ENCODE assay signal across 8 cellular contexts in the genomic region with DNA sequence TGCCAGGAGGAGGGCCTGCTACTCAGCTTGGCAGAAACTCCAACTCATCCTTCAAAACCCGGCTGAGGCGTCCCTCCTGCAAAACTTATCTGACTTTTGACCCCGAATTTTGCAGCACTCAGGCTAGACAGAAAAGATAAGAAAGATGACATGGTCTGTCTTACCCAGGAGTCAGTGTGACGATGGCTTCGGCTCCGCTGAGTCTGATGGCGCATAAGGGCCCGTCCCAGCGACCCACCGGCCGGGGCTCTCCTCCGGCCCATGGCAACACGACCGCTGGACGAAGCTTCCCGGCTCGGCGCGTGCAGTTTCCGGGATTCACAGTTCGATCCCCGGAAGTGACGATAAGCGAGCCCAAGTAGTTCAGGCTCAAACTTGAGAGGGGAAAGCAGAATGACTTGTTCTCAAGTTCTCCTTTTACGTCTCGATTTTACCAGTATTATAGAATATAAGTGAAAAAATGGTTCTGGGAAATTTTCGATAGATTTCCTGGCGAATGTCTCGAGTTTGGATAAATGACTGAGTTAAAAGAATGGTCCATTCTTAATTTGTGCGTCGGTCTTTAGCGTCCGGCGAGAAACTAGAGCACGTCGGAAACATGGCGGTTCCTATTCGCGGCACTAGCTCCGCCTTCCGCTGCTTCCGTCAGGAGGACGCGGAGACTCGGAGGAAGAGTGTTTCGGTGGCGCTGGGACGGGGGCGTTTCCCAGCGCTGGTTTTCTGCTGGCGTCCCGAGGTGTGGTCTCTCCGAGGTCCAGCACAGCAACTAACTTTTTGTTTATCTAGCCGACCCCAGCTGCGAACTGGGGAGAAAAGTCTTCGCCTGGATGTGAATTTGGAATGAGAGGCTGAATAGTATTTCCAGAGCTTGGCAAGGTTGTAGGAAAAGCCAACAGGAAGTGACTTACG. TPM values are rescaled to one million over a fixed set of nuclear protein-coding genes. Genes with fewer than 3 reads are reported as not detected.
DNase-seq lines count a peak whose midpoint lies in the region; ATAC-seq, FAIRE-seq and TF ChIP-seq lines count a peak whose summit lies in the region.

Gene LSG1, minus strand, starts transcription at position 292 of the 909 bp plus-strand sequence. Its CDS starts 29 bp downstream, at position 263.

- no peaks in the 10 kb centered on the region for H3K9me3 ChIP-seq in HepG2 (ENCODE audit: low read length)

- no peaks in the 10 kb centered on the region for H4K20me1 ChIP-seq in HepG2 (ENCODE audit: insufficient read depth, low read length)

- H3K27ac ChIP-seq in C4-2B: peak within 1 kb of the TSS; percentile 76
- H3K27ac ChIP-seq in HepG2 (ENCODE audit: extremely low read length, insufficient read depth, low read length): peak within 1 kb of the TSS; percentile 81

- ATAC-seq in GM19395 (IDR thresholded peaks at IDR 0.05; ENCODE audit: unreplicated experiment) (peak; percentile 91), HG03565 (IDR thresholded peaks at IDR 0.05; ENCODE audit: unreplicated experiment) (peak; percentile 72), HepG2 (peak; percentile 93)

- no TSS peak for BruUV-seq in HepG2 (replicated peaks; lab: Mats Ljungman, UMichigan)

- in situ Hi-C loops in HepG2 (cut with HindIII; ENCODE audit: extremely low pct_ligation_motif_present, low pct_unique_long_range_greater_than_20kb): loop anchor here (5.0 kb wide), 1 partner anchor 585 kb away; no protein-coding TSS in a partner anchor

- H3K79me2 ChIP-seq in HepG2 (ENCODE audit: insufficient read depth, low read length): peaks cover 19% of the 10 kb centered on the region

- H2AFZ ChIP-seq in HepG2 (ENCODE audit: low read length): peak within 1 kb of the TSS; percentile 84

- DNase-seq in NCI-H82 (lab: John Stamatoyannopoulos, UW) (peak; percentile 98), dermis microvascular lymphatic vessel endothelial cell (ENCODE audit: low read depth in 2 of 2) (peak; percentile 96), HepG2 (ENCODE audit: low spot score) (peak; percentile 90)
- DNase-seq in activated CD4-positive, alpha-beta T cell treated with anti-CD3 and anti-CD28 coated beads, Interleukin-2, amount 50 U/mL, for 48 hours: peak; percentile 88 to 91
- DNase-seq in stimulated activated CD4-positive, alpha-beta T cell treated with anti-CD3 and anti-CD28 coated beads, Interleukin-4, amount 100 ng/mL, for 1 hour: peak; percentile 89

- CTCF ChIA-PET in HepG2 (lab: Yijun Ruan, JAX; ENCODE audit: low intra/inter-chr PET ratio, low total read pairs): interaction anchor here (0.7 to 2.1 kb wide), 3 partner anchors 11 to 600 kb away, joined by 3 to 16 read pairs (median 5); no protein-coding TSS in a partner anchor

- POLR2A ChIA-PET in HepG2 (lab: Yijun Ruan, JAX): interaction anchor here (0.8 to 2.4 kb wide), 18 partner anchors 11 to 871 kb away, joined by 3 to 19 read pairs (median 4); partner anchors contain the start of genes FAM43A, PPP1R2 and XXYLT1

- FAIRE-seq in HepG2 (lab: Jason Lieb, UNC): peak; percentile 80

- peak within 1 kb of the TSS; percentile 79 to 85 (median 84) for H3K4me3 ChIP-seq in HepG2 (replicated peaks in 1 of 3; ENCODE audit: insufficient read depth in 1 of 3, low read depth in 2 of 3, low read length in 3 of 3)

- WGBS in HepG2 (ENCODE audit: low lambda C conversion rate): under 1% methylated on average over 56 of the region's 57 CpGs

- intact Hi-C loops in HepG2 (cut with micrococcal nuclease; ENCODE audit: unreplicated experiment): loop anchor here (1.0 to 2.0 kb wide), 2 partner anchors 434 to 589 kb away; no protein-coding TSS in a partner anchor

- H3K36me3 ChIP-seq in HepG2 (replicated peaks in 1 of 2; ENCODE audit: control insufficient read depth in 1 of 2, insufficient read depth in 2 of 2, low read length in 2 of 2): peaks cover 2 to 9% of the 10 kb centered on the region in 2 experiments; a peak in 4 of 5 replicates

- H3K9ac ChIP-seq in HepG2 (ENCODE audit: insufficient read depth, low read depth, low read length): peak within 1 kb of the TSS; percentile 76

- 0 out of 2 replicates have a peak, but pooled peaks have one; percentile 1 for TF ChIP-seq CTCF in C4-2B (conservative IDR thresholded peaks at IDR 0.05)
- peak; percentile 35; the same call in 1 of the 2 replicates for TF ChIP-seq CTCF in HepG2 (CRISPR knock-in tag; IDR thresholded peaks at IDR 0.05)

- peaks cover 43% of the 10 kb centered on the region for H3K4me1 ChIP-seq in HepG2 (ENCODE audit: insufficient read depth, low read length)

- peak within 1 kb of the TSS; percentile 80 for H3K4me2 ChIP-seq in HepG2 (ENCODE audit: low read depth, low read length)

- TF ChIP-seq RAD21 in HepG2 (CRISPR knock-in tag; IDR thresholded peaks at IDR 0.05): no peak

- TF ChIP-seq EP300 in HepG2 (IDR thresholded peaks at IDR 0.05; ENCODE audit: low read depth in 2 of 2, low read length in 2 of 2) (no peak; a peak in 1 of 4 replicates), HepG2 (CRISPR knock-in tag; IDR thresholded peaks at IDR 0.05; ENCODE audit: borderline replicate concordance) (peak; percentile 9; the same call in 1 of the 2 replicates)

- peak; percentile 68 to 72 for TF ChIP-seq POLR2A in HepG2 (IDR thresholded peaks at IDR 0.05; ENCODE audit: insufficient read depth in 1 of 2, low read depth in 2 of 2, low read length in 2 of 2)

- peaks cover 0 to 3% of the 10 kb centered on the region in 2 experiments; a peak in 1 of 5 replicates for H3K27me3 ChIP-seq in HepG2 (ENCODE audit: control insufficient read depth in 1 of 2, insufficient read depth in 2 of 2, low read length in 2 of 2)

TF ChIP-seq in HepG2, 621 proteins besides CTCF, POLR2A, EP300 and RAD21 (continues in another document):
- TF ChIP-seq, protein P1, sequence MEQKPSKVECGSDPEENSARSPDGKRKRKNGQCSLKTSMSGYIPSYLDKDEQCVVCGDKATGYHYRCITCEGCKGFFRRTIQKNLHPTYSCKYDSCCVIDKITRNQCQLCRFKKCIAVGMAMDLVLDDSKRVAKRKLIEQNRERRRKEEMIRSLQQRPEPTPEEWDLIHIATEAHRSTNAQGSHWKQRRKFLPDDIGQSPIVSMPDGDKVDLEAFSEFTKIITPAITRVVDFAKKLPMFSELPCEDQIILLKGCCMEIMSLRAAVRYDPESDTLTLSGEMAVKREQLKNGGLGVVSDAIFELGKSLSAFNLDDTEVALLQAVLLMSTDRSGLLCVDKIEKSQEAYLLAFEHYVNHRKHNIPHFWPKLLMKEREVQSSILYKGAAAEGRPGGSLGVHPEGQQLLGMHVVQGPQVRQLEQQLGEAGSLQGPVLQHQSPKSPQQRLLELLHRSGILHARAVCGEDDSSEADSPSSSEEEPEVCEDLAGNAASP (CRISPR knock-in tag; IDR thresholded peaks at IDR 0.05; ENCODE audit: borderline replicate concordance): peak; percentile 59
- TF ChIP-seq TGIF2 (CRISPR knock-in tag; IDR thresholded peaks at IDR 0.05) (peak; percentile 81), ZNF563 (CRISPR knock-in tag; IDR thresholded peaks at IDR 0.05) (0 out of 2 replicates have a peak, but pooled peaks have one; percentile 51), ZNF317 (CRISPR knock-in tag; IDR thresholded peaks at IDR 0.05) (peak; percentile 53; the same call in 1 of the 2 replicates), KLF12 (CRISPR knock-in tag; IDR thresholded peaks at IDR 0.05; ENCODE audit: borderline replicate concordance) (peak; percentile 37; the same call in 1 of the 2 replicates), DNMT3B (CRISPR knock-in tag; conservative IDR thresholded peaks at IDR 0.05) (0 out of 2 replicates have a peak, but pooled peaks have one; percentile 37), SP1 (IDR thresholded peaks at IDR 0.05) (no peak), SP1 (CRISPR knock-in tag; IDR thresholded peaks at IDR 0.05) (peak; percentile 92), LCORL (IDR thresholded peaks at IDR 0.05) (no peak), LCORL (CRISPR knock-in tag; IDR thresholded peaks at IDR 0.05) (peak; percentile 18; the same call in 1 of the 2 replicates)
- TF ChIP-seq, protein P2, sequence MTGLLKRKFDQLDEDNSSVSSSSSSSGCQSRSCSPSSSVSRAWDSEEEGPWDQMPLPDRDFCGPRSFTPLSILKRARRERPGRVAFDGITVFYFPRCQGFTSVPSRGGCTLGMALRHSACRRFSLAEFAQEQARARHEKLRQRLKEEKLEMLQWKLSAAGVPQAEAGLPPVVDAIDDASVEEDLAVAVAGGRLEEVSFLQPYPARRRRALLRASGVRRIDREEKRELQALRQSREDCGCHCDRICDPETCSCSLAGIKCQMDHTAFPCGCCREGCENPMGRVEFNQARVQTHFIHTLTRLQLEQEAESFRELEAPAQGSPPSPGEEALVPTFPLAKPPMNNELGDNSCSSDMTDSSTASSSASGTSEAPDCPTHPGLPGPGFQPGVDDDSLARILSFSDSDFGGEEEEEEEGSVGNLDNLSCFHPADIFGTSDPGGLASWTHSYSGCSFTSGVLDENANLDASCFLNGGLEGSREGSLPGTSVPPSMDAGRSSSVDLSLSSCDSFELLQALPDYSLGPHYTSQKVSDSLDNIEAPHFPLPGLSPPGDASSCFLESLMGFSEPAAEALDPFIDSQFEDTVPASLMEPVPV (CRISPR knock-in tag; IDR thresholded peaks at IDR 0.05): no peak

RNA-seq across cellular contexts. Expression of gene LSG1, which starts in this region (rescaled TPM):
- total RNA-seq in dermis microvascular lymphatic vessel endothelial cell (50.1 and 51.6 TPM in 2 replicates), HepG2 (2016; rRNA removed; fragmentation: Illumina TruSeq; extraction: Trizol) (19.3 and 32.1 TPM in 2 replicates)
- 3.2 and 3.8 TPM in 2 replicates for total RNA-seq in HepG2 (2016; cell fraction: cytosol; rRNA removed; fragmentation: Illumina TruSeq; extraction: Trizol; ENCODE audit: low read depth)
- total RNA-seq in HepG2 (2016; cell fraction: insoluble cytoplasmic fraction; rRNA removed; fragmentation: Illumina TruSeq; extraction: Trizol): 22.5 and 34.8 TPM in 2 replicates
- total RNA-seq in HepG2 (2016; cell fraction: membrane; rRNA removed; fragmentation: Illumina TruSeq; extraction: Trizol): 6.8 and 8.5 TPM in 2 replicates
- total RNA-seq in HepG2 (2016; cell fraction: nucleus; rRNA removed; fragmentation: Illumina TruSeq; extraction: Trizol): 46.5 and 54.1 TPM in 2 replicates
- 19.6 and 21.4 TPM in 2 replicates for polyA plus RNA-seq in HepG2 (2011; rRNA removed)
- polyA plus RNA-seq in HepG2 (2011; cell fraction: cytosol; rRNA removed): 7.4 and 8.9 TPM in 2 replicates
- 30.7 and 32.0 TPM in 2 replicates for polyA plus RNA-seq in HepG2 (2011; cell fraction: nucleus; rRNA removed)
- polyA plus RNA-seq in HepG2 (2012): 10.8 and 12.4 TPM in 2 replicates
- 1.7 and 1.8 TPM in 2 replicates for polyA plus RNA-seq in HepG2 (2016; cell fraction: cytosol; fragmentation: Illumina TruSeq; extraction: Trizol; ENCODE audit: low read depth)
- 14.0 and 14.1 TPM in 2 replicates for polyA plus RNA-seq in HepG2 (2016; cell fraction: insoluble cytoplasmic fraction; fragmentation: Illumina TruSeq; extraction: Trizol; ENCODE audit: low read depth)
- polyA plus RNA-seq in HepG2 (2016; cell fraction: membrane; fragmentation: Illumina TruSeq; extraction: Trizol; ENCODE audit: low read depth): 2.6 and 3.8 TPM in 2 replicates
- 79.8 and 79.9 TPM in 2 replicates for polyA plus RNA-seq in HepG2 (2016; cell fraction: nucleus; fragmentation: Illumina TruSeq; extraction: Trizol; ENCODE audit: insufficient read depth, low read depth)
- 28.9 and 136 TPM in 2 replicates for polyA minus RNA-seq in HepG2 (2011; rRNA and poly(A)+ RNA removed; ENCODE audit: low replicate concordance)
- polyA minus RNA-seq in HepG2 (2011; cell fraction: cytosol; rRNA and poly(A)+ RNA removed): 6.3 and 10.3 TPM in 2 replicates
- 49.8 and 65.3 TPM in 2 replicates for polyA minus RNA-seq in HepG2 (2011; cell fraction: nucleus; rRNA and poly(A)+ RNA removed)

Comparison
In these comparisons a context has a peak if more than half of its experiments do, and no peak if none do; other contexts are left out.
1. Peak in every context shown above with its lines: DNase-seq, ATAC-seq, H3K4me3 ChIP-seq and H3K27ac ChIP-seq.